In the genomic region with DNA sequence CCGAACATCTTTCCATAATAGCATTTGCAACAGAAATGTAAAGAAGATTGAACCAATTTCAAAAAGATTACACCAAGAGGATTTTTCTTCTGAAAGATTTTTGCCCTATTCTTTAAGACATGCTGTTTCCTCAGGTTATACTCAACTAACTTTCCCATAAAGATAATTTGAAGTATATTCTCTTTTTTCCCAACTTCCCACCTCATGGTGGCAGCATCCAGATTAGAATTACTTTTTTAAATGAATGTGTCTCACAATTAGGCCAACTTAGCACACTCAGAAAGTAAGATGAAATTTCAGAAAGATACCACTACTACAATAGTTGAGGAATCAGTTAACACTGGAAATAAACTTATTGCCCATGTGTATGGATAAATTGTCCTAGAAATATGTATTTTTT, we compare ENCODE assay signal across 27 cellular contexts.
"Had no signal": no experiment of that assay in that cellular context is flagged by ENCODE, and none has a peak within 500 bp of the region (broad histone marks: within the 10 kb centered on the region; RNA-seq: fewer than 3 reads in every experiment).

No MANE protein-coding gene starts in this region.

- H3K36me3 Mint-ChIP-seq: naive thymus-derived CD8-positive, alpha-beta T cell; stimulated activated effector memory CD8-positive, alpha-beta T cell treated with anti-CD3 and anti-CD28 coated beads, Interleukin-12 subunit alpha, Interleukin-12 subunit beta, amount 100 ng/mL, for 72 hours had no signal

- H3K27ac Mint-ChIP-seq: naive thymus-derived CD8-positive, alpha-beta T cell; nephron progenitor cell had no signal

- H3K9me3 ChIP-seq: gastroesophageal sphincter, psoas muscle, testis, tibial artery, upper lobe of left lung had no signal

- H3K27me3 ChIP-seq: gastroesophageal sphincter, heart left ventricle, hepatocyte, left lung, ovary, sigmoid colon, testis, tibial artery, upper lobe of left lung had no signal

- H3K27me3 Mint-ChIP-seq: effector memory CD8-positive, alpha-beta T cell had no signal

- H3K9me3 Mint-ChIP-seq: effector memory CD8-positive, alpha-beta T cell; naive thymus-derived CD8-positive, alpha-beta T cell; stimulated activated effector memory CD8-positive, alpha-beta T cell treated with anti-CD3 and anti-CD28 coated beads, Interleukin-12 subunit alpha, Interleukin-12 subunit beta, amount 100 ng/mL, for 72 hours had no signal

- H3K36me3 ChIP-seq: gastroesophageal sphincter, heart left ventricle, left lung, ovary, sigmoid colon, tibial artery, upper lobe of left lung had no signal

- H3K4me3 ChIP-seq: gastroesophageal sphincter, heart left ventricle, hepatocyte, left lung, ovary, psoas muscle, sigmoid colon, testis, tibial artery, upper lobe of left lung had no signal

- H2AFZ ChIP-seq: hepatocyte had no signal

- H3K27ac ChIP-seq: epithelial cell of prostate, hepatocyte, psoas muscle, testis, upper lobe of left lung had no signal

- H3K4me3 Mint-ChIP-seq: effector memory CD8-positive, alpha-beta T cell; naive thymus-derived CD8-positive, alpha-beta T cell; nephron progenitor cell; stimulated activated effector memory CD8-positive, alpha-beta T cell treated with anti-CD3 and anti-CD28 coated beads, Interleukin-12 subunit alpha, Interleukin-12 subunit beta, amount 100 ng/mL, for 72 hours had no signal

- DNase-seq: cortex of kidney; effector memory CD8-positive, alpha-beta T cell; foreskin fibroblast; heart left ventricle; kidney; left cardiac atrium; left lung; naive thymus-derived CD8-positive, alpha-beta T cell; nephron progenitor cell; occipital lobe; ovary; posterior cingulate gyrus; psoas muscle; right cardiac atrium; sigmoid colon; stimulated activated CD4-positive, alpha-beta T cell treated with anti-CD3 and anti-CD28 coated beads, Interleukin-2, amount 100 ng/mL, for 24 hours; stimulated activated CD4-positive, alpha-beta T cell treated with anti-CD3 and anti-CD28 coated beads, Interleukin-4, amount 100 ng/mL, for 24 hours; stimulated activated naive CD8-positive, alpha-beta T cell treated with anti-CD3 and anti-CD28 coated beads, Interleukin-15, Interleukin-2, amounts not matched to agents 100 U/mL and 50 U/mL, for 24 hours; substantia nigra; testis; tibial artery; upper lobe of left lung had no signal

- H3K4me1 ChIP-seq: left lung, testis had no signal

- H3K4me2 ChIP-seq: hepatocyte had no signal

- H3K79me2 ChIP-seq: hepatocyte had no signal

- ATAC-seq: effector memory CD8-positive, alpha-beta T cell; esophagus mucosa; gastroesophageal sphincter; heart left ventricle; left cardiac atrium; left lung; naive thymus-derived CD8-positive, alpha-beta T cell; psoas muscle; right cardiac atrium; stimulated activated effector memory CD8-positive, alpha-beta T cell treated with anti-CD3 and anti-CD28 coated beads, Interleukin-12 subunit alpha, Interleukin-12 subunit beta, amount 100 ng/mL, for 72 hours; stimulated activated naive CD8-positive, alpha-beta T cell treated with anti-CD3 and anti-CD28 coated beads, Interleukin-15, Interleukin-2, amounts not matched to agents 100 U/mL and 50 U/mL, for 24 hours had no signal
